Comparison of ENCODE assay signal across 10 cellular contexts in genomic region chr5:151682751-151683331, GRCh38. TPM values are rescaled to one million over a fixed set of nuclear protein-coding genes. Genes with fewer than 3 reads are reported as not detected.
A peak's percentile ranks its signal among the peaks of the same experiment; 100 is the strongest.
DNase-seq lines count a peak whose midpoint lies in the region; ATAC-seq, FAIRE-seq and TF ChIP-seq lines count a peak whose summit lies in the region.
"Had no signal": no experiment of that assay in that cellular context is flagged by ENCODE, and none has a peak within 500 bp of the region (broad histone marks: within the 10 kb centered on the region; RNA-seq: fewer than 3 reads in every experiment).

No MANE protein-coding gene starts in this region.

- WGBS in right cardiac atrium: 25% methylated on average over 5 of the region's 5 CpGs

- in situ Hi-C loops in astrocyte of the cerebellum (cut with HindIII; ENCODE audit: low sequenced_read_pairs): no loop called here

- no peak for ATAC-seq in right cardiac atrium
- no peak for ATAC-seq in omental fat pad (ENCODE audit: low FRiP score)

- intact Hi-C loops in right cardiac atrium (cut with DNase I): no loop called here

- 0 out of 2 replicates have a peak, but pooled peaks have one; percentile 15 for TF ChIP-seq POLR2A in GM12891 (IDR thresholded peaks at IDR 0.05; ENCODE audit: low read depth, low read length)

- DNase-seq in GM12891 (ENCODE audit: insufficient read length, low spot score) (no peak), astrocyte of the cerebellum (ENCODE audit: low read depth) (no peak), right cardiac atrium (peak in 2 of 3 donors; percentile 42 to 76), HuH-7.5 (ENCODE audit: low spot score) (no peak), SW 1271 (lab: John Stamatoyannopoulos, UW) (no peak), RKO (ENCODE audit: low spot score) (no peak), omental fat pad (ENCODE audit: low spot score) (no peak)
- DNase-seq: activated effector memory CD4-positive, alpha-beta T cell treated with anti-CD3 and anti-CD28 coated beads, Interleukin-2, amount 50 U/mL, for 16 hours; NCI-H1417 had no signal

- H3K27me3 ChIP-seq in right cardiac atrium (ENCODE audit: control insufficient read depth, insufficient read depth): no peaks in the 10 kb centered on the region

- peaks cover 22% of the 10 kb centered on the region for H3K4me1 ChIP-seq in right cardiac atrium (ENCODE audit: control insufficient read depth, insufficient read depth, low read length)

- peak overlapping the region; percentile 76 for H3K27ac ChIP-seq in right cardiac atrium (ENCODE audit: low read length)
- H3K27ac ChIP-seq in skin epidermis: peak overlapping the region in 17 of 21 experiments; percentile 14 to 96 (median 88)

- H3K9me3 ChIP-seq in right cardiac atrium (ENCODE audit: control insufficient read depth, low read length): no peaks in the 10 kb centered on the region

- no peak for TF ChIP-seq CTCF in astrocyte of the cerebellum (IDR thresholded peaks at IDR 0.05; ENCODE audit: low read depth, low read length, missing control alignments)
- TF ChIP-seq CTCF in omental fat pad (IDR thresholded peaks at IDR 0.05): no peak

- H3K4me3 ChIP-seq in astrocyte of the cerebellum (ENCODE audit: low read depth, low read length) (peak overlapping the region; percentile 76), right cardiac atrium (ENCODE audit: low read length) (peak overlapping the region; percentile 16), skin epidermis (peak overlapping the region in 4 of 7 experiments; percentile 5 to 50 (median 28))

- no peak for FAIRE-seq in GM12891 (lab: Jason Lieb, UNC)

TF ChIP-seq in GM12891, 5 proteins besides CTCF, POLR2A, EP300 and RAD21:
- TF ChIP-seq TAF1 (IDR thresholded peaks at IDR 0.05; ENCODE audit: low read depth, low read length) (no peak), PAX5 (IDR thresholded peaks at IDR 0.05; ENCODE audit: insufficient read depth, low read length, severe bottlenecking) (no peak), POLR2AphosphoS5 (IDR thresholded peaks at IDR 0.05; ENCODE audit: low read depth, low read length) (no peak), POU2F2 (IDR thresholded peaks at IDR 0.05; ENCODE audit: low read depth, low read length) (no peak), SPI1 (IDR thresholded peaks at IDR 0.05; ENCODE audit: low read depth, low read length) (no peak)
TF ChIP-seq in GM12891: peak in this region for 0.

RNA-seq across cellular contexts. Expression of gene SPARC, which starts 3.9 kb away (rescaled TPM):
- polyA plus RNA-seq in GM12891 (2012; ENCODE audit: low read depth, missing spikeins): 51.5 TPM
- 100 to 1,000 TPM; 440 to 896 (median 629) TPM for total RNA-seq in right cardiac atrium
- 301 TPM for polyA plus RNA-seq in right cardiac atrium
- 1,000 to 10,000 TPM in 1 of 4 donors, 100 to 1,000 TPM in 3; 579 to 1,303 (median 656) TPM for total RNA-seq in omental fat pad

Comparison
In these comparisons a context has a peak if more than half of its experiments do, and no peak if none do; other contexts are left out.
1. DNase-seq: peak in right cardiac atrium (2 of 3); none in GM12891 (single experiment), astrocyte of the cerebellum (single experiment), HuH-7.5 (single experiment), SW 1271 (0 of 2), RKO (single experiment) and omental fat pad (single experiment).
2. H3K4me3 ChIP-seq: peak in every context shown above with its lines; median percentile 76 in astrocyte of the cerebellum; 28 in skin epidermis; 16 in right cardiac atrium.